Comparison of ENCODE assay signal across 31 cellular contexts in the genomic region with DNA sequence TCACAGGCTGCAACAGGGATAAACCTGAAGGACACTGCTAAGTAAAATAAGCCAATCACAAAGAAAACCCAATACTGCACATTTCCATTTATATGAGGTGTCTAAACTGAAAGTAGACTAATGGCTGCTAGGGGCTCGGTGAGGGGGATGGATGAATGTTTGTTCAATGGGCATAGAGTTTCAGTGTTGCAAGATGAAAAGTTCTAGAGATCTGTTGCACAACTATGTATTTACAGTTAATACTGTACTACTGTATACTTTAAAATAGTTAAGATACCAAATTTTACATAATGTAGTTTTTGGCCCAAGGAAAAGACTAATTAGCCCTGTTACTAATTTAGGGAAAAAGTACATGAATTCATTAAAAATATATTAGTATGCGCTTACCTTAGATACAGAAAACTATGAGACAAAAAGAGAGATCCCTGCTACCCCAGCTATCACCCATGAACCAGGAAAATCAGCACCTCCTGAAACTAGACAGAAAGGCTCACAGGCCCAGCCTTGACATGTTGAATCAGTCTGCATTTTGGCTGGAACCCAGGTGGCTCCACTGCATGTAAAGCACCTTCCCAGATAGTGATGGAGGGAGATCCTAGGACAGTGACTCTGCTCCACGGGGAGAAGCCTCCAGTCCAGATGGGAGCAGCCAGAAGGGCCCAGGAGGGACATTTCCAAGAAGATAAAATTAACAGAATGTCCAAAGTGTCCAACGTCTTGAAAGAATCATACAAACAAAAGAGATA. TPM values are rescaled to one million over a fixed set of nuclear protein-coding genes. Genes with fewer than 3 reads are reported as not detected.
"Had no signal": no experiment of that assay in that cellular context is flagged by ENCODE, and none has a peak within 500 bp of the region (broad histone marks: within the 10 kb centered on the region; RNA-seq: fewer than 3 reads in every experiment).

No MANE protein-coding gene starts in this region.

- H3K27ac ChIP-seq: ascending aorta, cardiac muscle cell, SJCRH30, SK-N-MC, WERI-Rb-1 had no signal

- H3K4me3 Mint-ChIP-seq: activated naive CD8-positive, alpha-beta T cell treated with anti-CD3 and anti-CD28 coated beads for 36 hours; activated T-cell treated with anti-CD3 and anti-CD28 coated beads, Interleukin-2, amount 50 U/mL, for 72 hours; activated T-helper 17 cell treated with anti-CD3 and anti-CD28 coated beads, Interleukin-2, amount 50 U/mL, for 72 hours; central memory CD8-positive, alpha-beta T cell had no signal

- H3K27ac Mint-ChIP-seq: activated naive CD8-positive, alpha-beta T cell treated with anti-CD3 and anti-CD28 coated beads for 36 hours; activated T-helper 17 cell treated with anti-CD3 and anti-CD28 coated beads, Interleukin-2, amount 50 U/mL, for 72 hours had no signal

- H3K27me3 ChIP-seq: ascending aorta, MG63, SJCRH30 had no signal

- H3K4me1 ChIP-seq: ascending aorta, SJCRH30 had no signal

- H3K4me3 ChIP-seq: ascending aorta, cardiac muscle cell, MG63, SJCRH30, SK-N-MC had no signal

- H3K36me3 ChIP-seq: cardiac muscle cell, MG63, SJCRH30, WERI-Rb-1 had no signal

- H3K4me1 Mint-ChIP-seq: activated T-helper 17 cell treated with anti-CD3 and anti-CD28 coated beads, Interleukin-2, amount 50 U/mL, for 72 hours had no signal

- H3K9me3 ChIP-seq: ascending aorta, MG63, SJCRH30 had no signal

- DNase-seq: activated CD4-positive, alpha-beta T cell treated with anti-CD3 and anti-CD28 coated beads for 1 hour; activated CD4-positive, alpha-beta T cell treated with anti-CD3 and anti-CD28 coated beads for 48 hours; activated CD4-positive, CD25-positive, alpha-beta regulatory T cell; activated effector memory CD4-positive, alpha-beta T cell treated with anti-CD3 and anti-CD28 coated beads, Interleukin-2, amount 50 U/mL, for 16 hours; activated naive CD4-positive, alpha-beta T cell; activated naive CD4-positive, alpha-beta T cell treated with anti-CD3 and anti-CD28 coated beads, Interleukin-2, amount 50 U/mL, for 16 hours; activated naive CD8-positive, alpha-beta T cell treated with anti-CD3 and anti-CD28 coated beads for 36 hours; activated T-cell treated with anti-CD3 and anti-CD28 coated beads, Interleukin-2, amount 50 U/mL, for 1 hour; activated T-cell treated with anti-CD3 and anti-CD28 coated beads, Interleukin-2, amount 50 U/mL, for 72 hours; amygdala; Kasumi-1; MG63; NCI-H1048; NCI-H1436 treated with DMSO at 0.1 percent for 48 hours; NCI-H1694 treated with DMSO at 0.1 percent for 48 hours; NCI-H2029; NCI-H510A; NCI-H526 treated with DMSO at 0.1 percent for 48 hours; NCI-H774; SHP77; T1000; WERI-Rb-1 had no signal

- H3K27me3 Mint-ChIP-seq: activated naive CD8-positive, alpha-beta T cell treated with anti-CD3 and anti-CD28 coated beads for 36 hours; activated T-helper 17 cell treated with anti-CD3 and anti-CD28 coated beads, Interleukin-2, amount 50 U/mL, for 72 hours; central memory CD8-positive, alpha-beta T cell had no signal

- ATAC-seq: activated T-helper 17 cell treated with anti-CD3 and anti-CD28 coated beads, Interleukin-2, amount 50 U/mL, for 72 hours; Panc1 had no signal

- H3K9me3 Mint-ChIP-seq: activated naive CD8-positive, alpha-beta T cell treated with anti-CD3 and anti-CD28 coated beads for 36 hours; activated T-cell treated with anti-CD3 and anti-CD28 coated beads, Interleukin-2, amount 50 U/mL, for 72 hours; activated T-helper 17 cell treated with anti-CD3 and anti-CD28 coated beads, Interleukin-2, amount 50 U/mL, for 72 hours had no signal

RNA-seq across cellular contexts. Expression of gene HLA-F, which starts 16.1 kb away (rescaled TPM):
- total RNA-seq: SJCRH30 had no signal

RNA-seq across cellular contexts. Expression of gene ZFP57, which starts 58.4 kb away (rescaled TPM):
- total RNA-seq: ascending aorta, chondrocyte, RPMI7951, SJCRH30 had no signal
